In genomic region chr5:139560752-139561654, GRCh38 we compare ENCODE assay signal across 8 cellular contexts. TPM values are rescaled to one million over a fixed set of nuclear protein-coding genes. Genes with fewer than 3 reads are reported as not detected.
DNase-seq lines count a peak whose midpoint lies in the region; ATAC-seq and TF ChIP-seq lines count a peak whose summit lies in the region.

Gene UBE2D2 (plus strand): TSS chr5:139561339. CDS start chr5:139561792, 453 bp downstream.

- H3K4me3 ChIP-seq in LNCaP clone FGC (ENCODE audit: low read depth, low read length) = peak within 1 kb of the TSS; percentile 92

- H3K36me3 Mint-ChIP-seq in naive B cell = no peaks in the 10 kb centered on the region
- peaks cover 52% of the 10 kb centered on the region for H3K36me3 Mint-ChIP-seq in stimulated activated effector memory CD8-positive, alpha-beta T cell treated with anti-CD3 and anti-CD28 coated beads, Interleukin-12 subunit alpha, Interleukin-12 subunit beta, amount 100 ng/mL, for 72 hours

- H3K4me1 Mint-ChIP-seq in naive B cell = peaks cover 26 to 48% (median 31%) of the 10 kb centered on the region in 3 donors
- H3K4me1 Mint-ChIP-seq in stimulated activated effector memory CD8-positive, alpha-beta T cell treated with anti-CD3 and anti-CD28 coated beads, Interleukin-12 subunit alpha, Interleukin-12 subunit beta, amount 100 ng/mL, for 72 hours = peaks cover 25% of the 10 kb centered on the region

- peak within 1 kb of the TSS; percentile 89 to 100 (median 96) for H3K4me3 Mint-ChIP-seq in naive B cell
- peak within 1 kb of the TSS; percentile 95 for H3K4me3 Mint-ChIP-seq in stimulated activated effector memory CD8-positive, alpha-beta T cell treated with anti-CD3 and anti-CD28 coated beads, Interleukin-12 subunit alpha, Interleukin-12 subunit beta, amount 100 ng/mL, for 72 hours

- DNase-seq in EH (ENCODE audit: low read depth) (peak; percentile 96), GOT3 (lab: John Stamatoyannopoulos, UW) (peak; percentile 97), LNCaP clone FGC (ENCODE audit: low read depth) (peak; percentile 96), RPMI8226 (peak; percentile 99), fibroblast of gingiva (ENCODE audit: low read depth) (peak; percentile 100), naive B cell (peak; percentile 96)
- DNase-seq in activated T-helper 1 cell treated with anti-CD3 and anti-CD28 coated beads, Interleukin-2, amount 50 U/mL, for 16 hours (ENCODE audit: low read depth in 1 of 2, low spot score in 1 of 2) = peak; percentile 95 to 96
- DNase-seq in stimulated activated effector memory CD8-positive, alpha-beta T cell treated with anti-CD3 and anti-CD28 coated beads, Interleukin-12 subunit alpha, Interleukin-12 subunit beta, amount 100 ng/mL, for 72 hours (ENCODE audit: low spot score in 2 of 2) = peak; percentile 97

- TF ChIP-seq CTCF in LNCaP clone FGC (IDR thresholded peaks at IDR 0.05; ENCODE audit: control insufficient read depth, extremely low read depth, insufficient read depth) = no peak

- peak; percentile 83 to 85 for ATAC-seq in naive B cell (ENCODE audit: low read depth in 2 of 2)
- ATAC-seq in stimulated activated effector memory CD8-positive, alpha-beta T cell treated with anti-CD3 and anti-CD28 coated beads, Interleukin-12 subunit alpha, Interleukin-12 subunit beta, amount 100 ng/mL, for 72 hours = peak; percentile 97

- peak within 1 kb of the TSS; percentile 86 to 97 (median 96) for H3K27ac Mint-ChIP-seq in naive B cell
- peak within 1 kb of the TSS; percentile 98 for H3K27ac Mint-ChIP-seq in stimulated activated effector memory CD8-positive, alpha-beta T cell treated with anti-CD3 and anti-CD28 coated beads, Interleukin-12 subunit alpha, Interleukin-12 subunit beta, amount 100 ng/mL, for 72 hours

- no peaks in the 10 kb centered on the region for H3K27me3 Mint-ChIP-seq in naive B cell

- H3K9me3 Mint-ChIP-seq in naive B cell = no peaks in the 10 kb centered on the region
- no peaks in the 10 kb centered on the region for H3K9me3 Mint-ChIP-seq in stimulated activated effector memory CD8-positive, alpha-beta T cell treated with anti-CD3 and anti-CD28 coated beads, Interleukin-12 subunit alpha, Interleukin-12 subunit beta, amount 100 ng/mL, for 72 hours

RNA-seq across cellular contexts. Expression of gene UBE2D2, which starts in this region (rescaled TPM):
- 100 to 1,000 TPM; 374 to 562 (median 427) TPM for polyA plus RNA-seq in naive B cell (ENCODE audit: low read depth in 6 of 6)

Comparison
In these comparisons a context has a peak if more than half of its experiments do, and no peak if none do; other contexts are left out.
1. Peak in every context shown above with its lines: DNase-seq, ATAC-seq and H3K4me3 ChIP-seq.